ENCODE assay signal across 15 cellular contexts in genomic region chr15:67465196-67465952, GRCh38.
"Had no signal": no experiment of that assay in that cellular context is flagged by ENCODE, and none has a peak within 500 bp of the region (broad histone marks: within the 10 kb centered on the region; RNA-seq: fewer than 3 reads in every experiment).

No MANE protein-coding gene starts in this region.

- DNase-seq: activated T-cell treated with anti-CD3 and anti-CD28 coated beads, Interleukin-2, amount 50 U/mL, for 24 hours; hypothalamus; left cardiac atrium; pancreas; right cardiac atrium; stimulated activated CD4-positive, alpha-beta T cell treated with anti-CD3 and anti-CD28 coated beads, Interleukin-12 subunit alpha, Interleukin-12 subunit beta, amount 100 ng/mL, for 4 hours; stimulated activated naive CD8-positive, alpha-beta T cell treated with anti-CD3 and anti-CD28 coated beads, Interleukin-15, amount 100 ng/mL, for 72 hours; trophoblast cell; uterus had no signal

- H3K27me3 ChIP-seq: ascending aorta, pancreas, uterus had no signal

- H3K36me3 ChIP-seq: ascending aorta, pancreas, uterus had no signal

- H3K4me3 ChIP-seq: ascending aorta, coronary artery, pancreas, uterus had no signal

- H3K27ac ChIP-seq: ascending aorta, coronary artery, pancreas, uterus had no signal

- FAIRE-seq: frontal cortex, pancreas had no signal

- H3K9me3 ChIP-seq: ascending aorta, pancreas, uterus had no signal

- ATAC-seq: activated naive CD4-positive, alpha-beta T cell treated with anti-CD3 and anti-CD28 coated beads, Interleukin-2, amount 50 U/mL, for 72 hours; activated T-helper 17 cell treated with anti-CD3 and anti-CD28 coated beads, Interleukin-2, amount 50 U/mL, for 72 hours; left cardiac atrium; pancreas; right cardiac atrium; stimulated activated naive CD8-positive, alpha-beta T cell treated with anti-CD3 and anti-CD28 coated beads, Interleukin-15, amount 100 ng/mL, for 72 hours; WTC11 had no signal

- H3K4me1 ChIP-seq: ascending aorta, pancreas, uterus had no signal
